Comparison of ENCODE assay signal across 18 cellular contexts in the genomic region with DNA sequence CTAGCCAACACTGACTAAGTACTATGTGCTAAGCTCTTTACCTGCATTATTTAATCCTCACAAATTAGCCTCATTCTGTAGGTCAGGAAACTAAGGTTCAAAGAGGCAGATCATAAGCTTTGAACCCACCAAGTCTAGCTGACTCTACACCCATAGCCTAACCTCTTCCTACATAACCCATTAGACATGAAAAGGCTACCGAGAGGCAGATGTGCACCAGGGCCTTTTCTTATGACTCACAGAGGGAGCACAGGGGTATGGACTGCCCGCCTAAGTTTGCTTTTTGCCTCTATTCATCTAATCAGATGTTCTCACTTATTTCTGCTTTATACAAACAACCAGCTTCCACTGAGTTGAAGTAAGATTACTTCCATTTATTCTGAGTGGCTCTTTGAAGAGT. TPM values are rescaled to one million over a fixed set of nuclear protein-coding genes. Genes with fewer than 3 reads are reported as not detected.
DNase-seq lines count a peak whose midpoint lies in the region; ATAC-seq and TF ChIP-seq lines count a peak whose summit lies in the region.
"Had no signal": no experiment of that assay in that cellular context is flagged by ENCODE, and none has a peak within 500 bp of the region (broad histone marks: within the 10 kb centered on the region; RNA-seq: fewer than 3 reads in every experiment).

No MANE protein-coding gene starts in this region.

- DNase-seq in activated CD4-positive, alpha-beta T cell treated with anti-CD3 and anti-CD28 coated beads for 36 hours, result no peak
- no peak for DNase-seq in activated CD4-positive, alpha-beta T cell treated with anti-CD3 and anti-CD28 coated beads for 4 hours
- no peak for DNase-seq in CD8-positive, alpha-beta T cell
- DNase-seq in activated CD8-positive, alpha-beta T cell treated with anti-CD3 and anti-CD28 coated beads, Interleukin-2, amount 10 ng/mL, durations not matched to agents 7 days and 5 days, result no peak
- no peak for DNase-seq in naive thymus-derived CD4-positive, alpha-beta T cell
- no peak for DNase-seq in activated CD4-positive, CD25-positive, alpha-beta regulatory T cell (lab: John Stamatoyannopoulos, UW)
- DNase-seq: ACHN, Kasumi-1, NCI-H187, NCI-H446, NCI-H526, SHP77 treated with DMSO at 0.1 percent for 48 hours had no signal

- peaks cover 26% of the 10 kb centered on the region for H3K36me3 Mint-ChIP-seq in activated CD4-positive, alpha-beta T cell treated with anti-CD3 and anti-CD28 coated beads for 36 hours (ENCODE audit: low read depth)
- H3K36me3 Mint-ChIP-seq in CD8-positive, alpha-beta T cell, result peaks cover 41% of the 10 kb centered on the region
- peaks cover 58% of the 10 kb centered on the region for H3K36me3 Mint-ChIP-seq in activated CD8-positive, alpha-beta T cell treated with anti-CD3 and anti-CD28 coated beads, Interleukin-2, amount 10 ng/mL, durations not matched to agents 7 days and 5 days (ENCODE audit: low read depth)
- H3K36me3 Mint-ChIP-seq in naive thymus-derived CD4-positive, alpha-beta T cell, result peaks cover 0 to 37% (median 27%) of the 10 kb centered on the region in 5 donors

- peaks cover 8% of the 10 kb centered on the region for H3K4me1 Mint-ChIP-seq in activated CD4-positive, alpha-beta T cell treated with anti-CD3 and anti-CD28 coated beads for 36 hours
- H3K4me1 Mint-ChIP-seq in CD8-positive, alpha-beta T cell (ENCODE audit: low read depth), result peaks cover 11% of the 10 kb centered on the region
- H3K4me1 Mint-ChIP-seq in activated CD8-positive, alpha-beta T cell treated with anti-CD3 and anti-CD28 coated beads, Interleukin-2, amount 10 ng/mL, durations not matched to agents 7 days and 5 days (ENCODE audit: low read depth), result peaks cover 2% of the 10 kb centered on the region
- peaks cover 0 to 16% (median 13%) of the 10 kb centered on the region in 7 donors for H3K4me1 Mint-ChIP-seq in naive thymus-derived CD4-positive, alpha-beta T cell

- H3K27ac Mint-ChIP-seq in activated CD4-positive, alpha-beta T cell treated with anti-CD3 and anti-CD28 coated beads for 36 hours, result no peak overlapping the region
- peak overlapping the region; percentile 23 for H3K27ac Mint-ChIP-seq in CD8-positive, alpha-beta T cell
- no peak overlapping the region for H3K27ac Mint-ChIP-seq in activated CD8-positive, alpha-beta T cell treated with anti-CD3 and anti-CD28 coated beads, Interleukin-2, amount 10 ng/mL, durations not matched to agents 7 days and 5 days
- peak overlapping the region in 6 of 9 donors; percentile 10 to 83 (median 58) for H3K27ac Mint-ChIP-seq in naive thymus-derived CD4-positive, alpha-beta T cell

- no peak for TF ChIP-seq CTCF in CD8-positive, alpha-beta T cell (IDR thresholded peaks at IDR 0.05)

- H3K4me1 ChIP-seq in CD8-positive, alpha-beta T cell (ENCODE audit: insufficient read depth, low read length), result no peaks in the 10 kb centered on the region
- H3K4me1 ChIP-seq in naive thymus-derived CD4-positive, alpha-beta T cell (ENCODE audit: control insufficient read depth in 2 of 2, insufficient read depth in 2 of 2, low read length in 2 of 2), result no peaks in the 10 kb centered on the region
- H3K4me1 ChIP-seq: BLaER1 treated with 17β-estradiol and CSF1 and Interleukin-3, amounts not matched to agents 10 nM and 100 nM had no signal

- no peak overlapping the region for H3K4me3 Mint-ChIP-seq in activated CD4-positive, alpha-beta T cell treated with anti-CD3 and anti-CD28 coated beads for 36 hours
- no peak overlapping the region for H3K4me3 Mint-ChIP-seq in CD8-positive, alpha-beta T cell
- no peak overlapping the region for H3K4me3 Mint-ChIP-seq in activated CD8-positive, alpha-beta T cell treated with anti-CD3 and anti-CD28 coated beads, Interleukin-2, amount 10 ng/mL, durations not matched to agents 7 days and 5 days
- no peak overlapping the region for H3K4me3 Mint-ChIP-seq in naive thymus-derived CD4-positive, alpha-beta T cell
- H3K4me3 Mint-ChIP-seq: IgD-negative memory B cell had no signal

- no peaks in the 10 kb centered on the region for H3K27me3 Mint-ChIP-seq in activated CD4-positive, alpha-beta T cell treated with anti-CD3 and anti-CD28 coated beads for 36 hours
- H3K27me3 Mint-ChIP-seq in CD8-positive, alpha-beta T cell (ENCODE audit: low read depth), result no peaks in the 10 kb centered on the region
- no peaks in the 10 kb centered on the region for H3K27me3 Mint-ChIP-seq in activated CD8-positive, alpha-beta T cell treated with anti-CD3 and anti-CD28 coated beads, Interleukin-2, amount 10 ng/mL, durations not matched to agents 7 days and 5 days (ENCODE audit: low read depth)
- H3K27me3 Mint-ChIP-seq in naive thymus-derived CD4-positive, alpha-beta T cell, result no peaks in the 10 kb centered on the region
- H3K27me3 Mint-ChIP-seq: IgD-negative memory B cell had no signal

- POLR2A ChIA-PET in activated CD4-positive, alpha-beta T cell treated with anti-CD3 and anti-CD28 coated beads for 36 hours (lab: Charles Lee), result interaction anchor here (0.7 kb wide), 1 partner anchor 285 kb away, joined by 3 read pairs; no protein-coding TSS in a partner anchor
- POLR2A ChIA-PET in CD8-positive, alpha-beta T cell (lab: Charles Lee), result interaction anchor here (1.2 kb wide), 1 partner anchor 17 kb away, joined by 3 read pairs; no protein-coding TSS in a partner anchor
- POLR2A ChIA-PET in activated CD8-positive, alpha-beta T cell treated with anti-CD3 and anti-CD28 coated beads, Interleukin-2, amount 10 ng/mL, durations not matched to agents 7 days and 5 days (lab: Charles Lee), result no interaction called here
- POLR2A ChIA-PET in naive thymus-derived CD4-positive, alpha-beta T cell (lab: Charles Lee), result interaction anchor here (0.6 to 1.1 kb wide), 2 partner anchors 501 to 602 kb away, joined by 3 to 4 read pairs; no protein-coding TSS in a partner anchor

- intact Hi-C loops in activated CD4-positive, alpha-beta T cell treated with anti-CD3 and anti-CD28 coated beads for 36 hours (cut with DNase I, micrococcal nuclease), result no loop called here
- intact Hi-C loops in CD8-positive, alpha-beta T cell (cut with DNase I, micrococcal nuclease), result no loop called here
- intact Hi-C loops in naive thymus-derived CD4-positive, alpha-beta T cell (cut with micrococcal nuclease), result no loop called here

- no peak overlapping the region for H3K27ac ChIP-seq in CD8-positive, alpha-beta T cell (ENCODE audit: low read depth, low read length)
- no peak overlapping the region for H3K27ac ChIP-seq in naive thymus-derived CD4-positive, alpha-beta T cell (ENCODE audit: low read depth, low read length)
- H3K27ac ChIP-seq: 22Rv1; BLaER1 treated with 17β-estradiol and CSF1 and Interleukin-3, amounts not matched to agents 10 nM and 100 nM; RWPE1 had no signal

- CTCF ChIA-PET in activated CD4-positive, alpha-beta T cell treated with anti-CD3 and anti-CD28 coated beads for 36 hours (lab: Charles Lee), result interaction anchor here (1.1 kb wide), 1 partner anchor 26 kb away, joined by 3 read pairs; no protein-coding TSS in a partner anchor
- CTCF ChIA-PET in CD8-positive, alpha-beta T cell (lab: Charles Lee), result interaction anchor here (0.6 kb wide), 1 partner anchor 77 kb away, joined by 3 read pairs; no protein-coding TSS in a partner anchor
- CTCF ChIA-PET in activated CD8-positive, alpha-beta T cell treated with anti-CD3 and anti-CD28 coated beads, Interleukin-2, amount 10 ng/mL, durations not matched to agents 7 days and 5 days (lab: Charles Lee), result no interaction called here
- CTCF ChIA-PET in naive thymus-derived CD4-positive, alpha-beta T cell (lab: Charles Lee), result no interaction called here

- ATAC-seq in activated CD4-positive, alpha-beta T cell treated with anti-CD3 and anti-CD28 coated beads for 36 hours, result peak; percentile 60
- ATAC-seq in CD8-positive, alpha-beta T cell, result no peak
- ATAC-seq in activated CD8-positive, alpha-beta T cell treated with anti-CD3 and anti-CD28 coated beads, Interleukin-2, amount 10 ng/mL, durations not matched to agents 7 days and 5 days, result peak; percentile 26
- no peak for ATAC-seq in naive thymus-derived CD4-positive, alpha-beta T cell
- ATAC-seq in HG02610 (IDR thresholded peaks at IDR 0.05; ENCODE audit: unreplicated experiment), result no peak
- no peak for ATAC-seq in GM21447 (IDR thresholded peaks at IDR 0.05; ENCODE audit: unreplicated experiment)

- H3K4me3 ChIP-seq in CD8-positive, alpha-beta T cell (ENCODE audit: low read depth, low read length), result no peak overlapping the region
- no peak overlapping the region for H3K4me3 ChIP-seq in naive thymus-derived CD4-positive, alpha-beta T cell (ENCODE audit: low read length)
- H3K4me3 ChIP-seq: BLaER1 treated with 17β-estradiol and CSF1 and Interleukin-3, amounts not matched to agents 10 nM and 100 nM had no signal

- H3K9me3 ChIP-seq in CD8-positive, alpha-beta T cell (ENCODE audit: low read length), result no peaks in the 10 kb centered on the region
- no peaks in the 10 kb centered on the region for H3K9me3 ChIP-seq in naive thymus-derived CD4-positive, alpha-beta T cell (ENCODE audit: control insufficient read depth in 2 of 3, low read length in 3 of 3)
- H3K9me3 ChIP-seq: BLaER1 treated with 17β-estradiol and CSF1 and Interleukin-3, amounts not matched to agents 10 nM and 100 nM had no signal

- no peaks in the 10 kb centered on the region for H3K27me3 ChIP-seq in CD8-positive, alpha-beta T cell (ENCODE audit: insufficient read depth, low read length)
- no peaks in the 10 kb centered on the region for H3K27me3 ChIP-seq in naive thymus-derived CD4-positive, alpha-beta T cell (ENCODE audit: control insufficient read depth in 2 of 2, insufficient read depth in 2 of 2, low read length in 2 of 2)
- H3K27me3 ChIP-seq: BLaER1 treated with 17β-estradiol and CSF1 and Interleukin-3, amounts not matched to agents 10 nM and 100 nM had no signal

- peaks cover 6% of the 10 kb centered on the region for H3K36me3 ChIP-seq in CD8-positive, alpha-beta T cell (ENCODE audit: insufficient read depth, low read length)
- peaks cover 0 to 30% (median 0%) of the 10 kb centered on the region in 3 experiments for H3K36me3 ChIP-seq in naive thymus-derived CD4-positive, alpha-beta T cell (ENCODE audit: control insufficient read depth in 2 of 3, insufficient read depth in 3 of 3, low read length in 3 of 3)

- no peaks in the 10 kb centered on the region for H3K9me3 Mint-ChIP-seq in activated CD4-positive, alpha-beta T cell treated with anti-CD3 and anti-CD28 coated beads for 36 hours (ENCODE audit: low read depth)
- no peaks in the 10 kb centered on the region for H3K9me3 Mint-ChIP-seq in CD8-positive, alpha-beta T cell
- H3K9me3 Mint-ChIP-seq in activated CD8-positive, alpha-beta T cell treated with anti-CD3 and anti-CD28 coated beads, Interleukin-2, amount 10 ng/mL, durations not matched to agents 7 days and 5 days (ENCODE audit: insufficient read depth), result no peaks in the 10 kb centered on the region
- H3K9me3 Mint-ChIP-seq in naive thymus-derived CD4-positive, alpha-beta T cell, result no peaks in the 10 kb centered on the region
- H3K9me3 Mint-ChIP-seq: IgD-negative memory B cell had no signal

RNA-seq across cellular contexts. Expression of gene LBR, which starts 31.5 kb away (rescaled TPM):
- total RNA-seq in activated CD4-positive, alpha-beta T cell treated with anti-CD3 and anti-CD28 coated beads for 36 hours, result 100 to 1,000 TPM; 136 to 194 TPM
- 100 to 1,000 TPM; 105 TPM for total RNA-seq in CD8-positive, alpha-beta T cell
- 100 to 1,000 TPM; 226 to 234 TPM for total RNA-seq in activated CD8-positive, alpha-beta T cell treated with anti-CD3 and anti-CD28 coated beads, Interleukin-2, amount 10 ng/mL, durations not matched to agents 7 days and 5 days
- total RNA-seq in naive thymus-derived CD4-positive, alpha-beta T cell, result 100 to 1,000 TPM; 104 to 220 (median 132) TPM
- 100 to 1,000 TPM; 115 to 117 TPM for polyA plus RNA-seq in naive thymus-derived CD4-positive, alpha-beta T cell

Comparison
In these comparisons a context has a peak if more than half of its experiments do, and no peak if none do; other contexts are left out.
1. ATAC-seq: peak in activated CD4-positive, alpha-beta T cell treated with anti-CD3 and anti-CD28 coated beads for 36 hours (single experiment) and activated CD8-positive, alpha-beta T cell treated with anti-CD3 and anti-CD28 coated beads, Interleukin-2, amount 10 ng/mL, durations not matched to agents 7 days and 5 days (single experiment); none in CD8-positive, alpha-beta T cell (single experiment), naive thymus-derived CD4-positive, alpha-beta T cell (single experiment), HG02610 (single experiment) and GM21447 (single experiment).
2. H3K27ac Mint-ChIP-seq: peak in CD8-positive, alpha-beta T cell (single experiment) and naive thymus-derived CD4-positive, alpha-beta T cell (6 of 9); none in activated CD4-positive, alpha-beta T cell treated with anti-CD3 and anti-CD28 coated beads for 36 hours (single experiment) and activated CD8-positive, alpha-beta T cell treated with anti-CD3 and anti-CD28 coated beads, Interleukin-2, amount 10 ng/mL, durations not matched to agents 7 days and 5 days (single experiment).
3. CTCF ChIA-PET loops: an anchor here in activated CD4-positive, alpha-beta T cell treated with anti-CD3 and anti-CD28 coated beads for 36 hours (1.1 kb wide) and CD8-positive, alpha-beta T cell (0.6 kb wide); none called in activated CD8-positive, alpha-beta T cell treated with anti-CD3 and anti-CD28 coated beads, Interleukin-2, amount 10 ng/mL, durations not matched to agents 7 days and 5 days and naive thymus-derived CD4-positive, alpha-beta T cell.